14 cellular contexts compared by ENCODE assay signal in the genomic region with DNA sequence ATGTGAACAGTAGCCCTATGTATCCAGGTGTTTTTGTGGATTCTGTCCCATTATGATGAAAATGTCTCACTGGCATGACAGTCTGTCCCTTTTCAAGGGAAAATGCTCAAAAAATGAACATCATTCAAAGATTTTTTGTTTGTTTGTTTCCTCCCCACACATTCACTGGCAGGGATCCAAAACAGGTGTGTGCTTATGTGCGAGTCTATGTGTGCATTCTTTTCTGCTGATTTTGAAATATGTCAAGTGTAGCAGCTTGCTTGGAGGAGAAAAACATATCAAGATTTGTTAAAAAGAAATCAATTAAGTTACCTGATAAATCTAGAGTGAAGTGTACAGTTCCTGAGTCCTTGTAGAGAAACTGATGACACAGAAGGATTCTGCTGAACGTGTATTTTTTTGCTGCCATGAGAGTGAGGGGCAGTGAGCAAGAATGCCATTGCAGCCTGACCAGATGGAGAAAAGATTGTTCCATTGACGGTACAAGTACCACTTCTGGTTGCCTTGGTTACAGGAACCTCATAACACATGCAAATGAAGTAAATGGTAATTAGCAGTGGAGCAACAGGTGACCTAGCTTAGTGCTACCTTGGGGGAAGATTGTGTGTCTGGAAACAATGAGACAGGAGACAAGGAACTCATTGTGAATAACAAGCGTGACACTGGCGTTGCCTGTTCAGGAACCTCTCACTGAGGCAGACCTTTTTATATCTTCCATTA.
A peak's percentile ranks its signal among the peaks of the same experiment; 100 is the strongest.
DNase-seq lines count a peak whose midpoint lies in the region; ATAC-seq, FAIRE-seq and TF ChIP-seq lines count a peak whose summit lies in the region.
"Had no signal": no experiment of that assay in that cellular context is flagged by ENCODE, and none has a peak within 500 bp of the region (broad histone marks: within the 10 kb centered on the region; RNA-seq: fewer than 3 reads in every experiment).

No MANE protein-coding gene starts in this region.

- H3K9ac ChIP-seq in mammary epithelial cell (ENCODE audit: insufficient read depth, low read length), result no peak overlapping the region

- H3K79me2 ChIP-seq in mammary epithelial cell (ENCODE audit: insufficient read depth, low read length), result no peaks in the 10 kb centered on the region

- TF ChIP-seq CTCF in mammary epithelial cell (conservative IDR thresholded peaks at IDR 0.05 in 1 of 2, IDR thresholded peaks at IDR 0.05 in 1 of 2; ENCODE audit: extremely low read depth in 1 of 2, insufficient read depth in 1 of 2, low read depth in 1 of 2, low read length in 2 of 2) (no peak), lower lobe of right lung (IDR thresholded peaks at IDR 0.05) (no peak), ascending aorta (IDR thresholded peaks at IDR 0.05) (no peak)

- H4K20me1 ChIP-seq in mammary epithelial cell (ENCODE audit: insufficient read depth, low read length), result no peaks in the 10 kb centered on the region

- H3K4me1 ChIP-seq in mammary epithelial cell (ENCODE audit: insufficient read depth, low read length) (no peaks in the 10 kb centered on the region), lower lobe of right lung (no peaks in the 10 kb centered on the region), ascending aorta (no peaks in the 10 kb centered on the region)
- H3K4me1 ChIP-seq: SJSA1 had no signal

- BruUV-seq in mammary epithelial cell (replicated peaks; lab: Mats Ljungman, UMichigan), result no TSS peak

- dilution Hi-C loops in mammary epithelial cell (cut with HindIII; ENCODE audit: low sequenced_read_pairs), result no loop called here

- CTCF ChIA-PET in mammary epithelial cell (lab: Charles Lee; ENCODE audit: low non-redundant PET), result no interaction called here

- no peaks in the 10 kb centered on the region for H3K27me3 ChIP-seq in mammary epithelial cell (ENCODE audit: insufficient read depth, low read length)
- no peaks in the 10 kb centered on the region for H3K27me3 ChIP-seq in lower lobe of right lung (ENCODE audit: low read depth)
- H3K27me3 ChIP-seq in ascending aorta, result no peaks in the 10 kb centered on the region
- H3K27me3 ChIP-seq: SJSA1 had no signal

- H3K27ac ChIP-seq in mammary epithelial cell (ENCODE audit: insufficient read depth, low read depth, low read length) (no peak overlapping the region), lower lobe of right lung (no peak overlapping the region), ascending aorta (no peak overlapping the region)
- H3K27ac ChIP-seq: SJSA1 had no signal

- H3K4me3 ChIP-seq in mammary epithelial cell (replicated peaks in 1 of 3; ENCODE audit: insufficient read depth in 1 of 3, low read depth in 2 of 3, low read length in 3 of 3) (no peak overlapping the region), lower lobe of right lung (no peak overlapping the region), ascending aorta (no peak overlapping the region)
- H3K4me3 ChIP-seq: SJSA1 had no signal

- no peaks in the 10 kb centered on the region for H3K27me3 Mint-ChIP-seq in T-helper 17 cell
- H3K27me3 Mint-ChIP-seq: B cell; CD4-positive, CD25-positive, alpha-beta regulatory T cell had no signal

- H3K36me3 ChIP-seq in mammary epithelial cell (ENCODE audit: insufficient read depth, low read length), result no peaks in the 10 kb centered on the region
- H3K36me3 ChIP-seq in lower lobe of right lung, result no peaks in the 10 kb centered on the region
- no peaks in the 10 kb centered on the region for H3K36me3 ChIP-seq in ascending aorta
- H3K36me3 ChIP-seq: SJSA1 had no signal

- in situ Hi-C loops in mammary epithelial cell (cut with MboI; ENCODE audit: low sequenced_read_pairs in 2 of 2), result no loop called here

- DNase-seq in DMS53 (lab: John Stamatoyannopoulos, UW) (peak; percentile 60), H54 (ENCODE audit: insufficient read length, low spot score) (no peak), mammary epithelial cell (peak; percentile 2), lower lobe of right lung (no peak), ascending aorta (ENCODE audit: low spot score in 2 of 2) (no peak), HuH-7 (ENCODE audit: low spot score) (no peak), T-helper 17 cell (no peak)
- DNase-seq: CD4-positive, CD25-positive, alpha-beta regulatory T cell; NCI-H1694 treated with DMSO at 0.1 percent for 48 hours; NCI-H526 treated with DMSO at 0.1 percent for 48 hours; SW 1271 had no signal

- no peak overlapping the region for H3K27ac Mint-ChIP-seq in T-helper 17 cell
- H3K27ac Mint-ChIP-seq: B cell; CD4-positive, CD25-positive, alpha-beta regulatory T cell had no signal

- H3K4me2 ChIP-seq in mammary epithelial cell (ENCODE audit: insufficient read depth, low read depth, low read length), result no peak overlapping the region

- WGBS in mammary epithelial cell (ENCODE audit: low coverage, missing lambda C conversion rate), result 84% methylated on average over 5 of the region's 5 CpGs

- peak; percentile 41 for FAIRE-seq in H54 (lab: Jason Lieb, UNC)
- FAIRE-seq: GM19239 had no signal

- H3K4me3 Mint-ChIP-seq in T-helper 17 cell, result no peak overlapping the region
- H3K4me3 Mint-ChIP-seq: B cell; CD4-positive, CD25-positive, alpha-beta regulatory T cell had no signal

- H3K36me3 Mint-ChIP-seq in T-helper 17 cell (ENCODE audit: low read depth), result no peaks in the 10 kb centered on the region
- H3K36me3 Mint-ChIP-seq: CD4-positive, CD25-positive, alpha-beta regulatory T cell had no signal

- H3K4me1 Mint-ChIP-seq in T-helper 17 cell, result no peaks in the 10 kb centered on the region
- H3K4me1 Mint-ChIP-seq: B cell; CD4-positive, CD25-positive, alpha-beta regulatory T cell had no signal

- peak; percentile 61 to 62 for ATAC-seq in lower lobe of right lung
- no peak for ATAC-seq in T-helper 17 cell

- H3K9me3 ChIP-seq in mammary epithelial cell (replicated peaks; ENCODE audit: insufficient read depth, low read length) (no peaks in the 10 kb centered on the region), lower lobe of right lung (no peaks in the 10 kb centered on the region), ascending aorta (no peaks in the 10 kb centered on the region), T-helper 17 cell (ENCODE audit: control insufficient read depth, low read length, poor library complexity, severe bottlenecking) (no peaks in the 10 kb centered on the region)
- H3K9me3 ChIP-seq: SJSA1 had no signal

- TF ChIP-seq POLR2A in H54 (IDR thresholded peaks at IDR 0.05; ENCODE audit: low read depth, low read length), result no peak

- no peak overlapping the region for H2AFZ ChIP-seq in mammary epithelial cell (ENCODE audit: low read depth, low read length)

- intact Hi-C loops in mammary epithelial cell (cut with micrococcal nuclease), result no loop called here
- intact Hi-C loops in lower lobe of right lung (cut with DNase I), result no loop called here
- intact Hi-C loops in ascending aorta (cut with DNase I), result no loop called here

Comparison
In these comparisons a context has a peak if more than half of its experiments do, and no peak if none do; other contexts are left out.
1. DNase-seq: peak in DMS53 (single experiment) and mammary epithelial cell (single experiment); none in H54 (single experiment), lower lobe of right lung (single experiment), ascending aorta (0 of 2), HuH-7 (single experiment) and T-helper 17 cell (0 of 3).